ENCODE assay signal across 10 cellular contexts in the genomic region with DNA sequence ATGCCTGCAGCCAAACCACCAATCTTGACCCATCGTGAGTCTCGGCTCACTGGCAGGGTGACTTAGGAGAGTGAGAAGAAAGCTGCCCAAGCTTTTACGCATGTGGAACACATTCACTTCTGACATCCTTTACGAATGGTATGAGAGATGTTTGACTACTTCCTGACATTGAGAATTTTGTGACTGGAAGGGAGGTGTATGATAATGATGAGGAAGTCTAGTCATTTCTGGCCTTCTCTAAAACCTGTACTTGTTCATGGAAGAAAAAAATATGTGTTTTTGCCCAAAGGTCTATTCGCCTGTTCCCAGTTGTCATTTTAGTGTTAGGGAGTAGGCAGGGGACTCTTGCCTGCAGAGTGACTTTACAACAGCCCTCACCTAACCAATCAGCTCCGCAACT.
A peak's percentile ranks its signal among the peaks of the same experiment; 100 is the strongest.
DNase-seq lines count a peak whose midpoint lies in the region; ATAC-seq and TF ChIP-seq lines count a peak whose summit lies in the region.
"Had no signal": no experiment of that assay in that cellular context is flagged by ENCODE, and none has a peak within 500 bp of the region (broad histone marks: within the 10 kb centered on the region; RNA-seq: fewer than 3 reads in every experiment).

No MANE protein-coding gene starts in this region.

- no peaks in the 10 kb centered on the region for H3K9me3 Mint-ChIP-seq in natural killer cell treated with Interleukin-12 subunit alpha and Interleukin-12 subunit beta and Interleukin-15 and Interleukin-18, amount 100 ng/mL, for 72 hours
- peaks cover 0 to 2% of the 10 kb centered on the region in 2 donors for H3K9me3 Mint-ChIP-seq in natural killer cell

- peaks cover 18 to 20% of the 10 kb centered on the region in 2 donors for H3K4me1 Mint-ChIP-seq in natural killer cell treated with Interleukin-12 subunit alpha and Interleukin-12 subunit beta and Interleukin-15 and Interleukin-18, amount 100 ng/mL, for 72 hours (ENCODE audit: low read depth in 2 of 2)
- H3K4me1 Mint-ChIP-seq in natural killer cell = no peaks in the 10 kb centered on the region

- H3K9me3 ChIP-seq in prostate gland = no peaks in the 10 kb centered on the region

- no peaks in the 10 kb centered on the region for H3K27me3 ChIP-seq in prostate gland (replicated peaks; ENCODE audit: insufficient read depth)

- no peaks in the 10 kb centered on the region for H3K36me3 ChIP-seq in prostate gland

- H3K27me3 Mint-ChIP-seq in natural killer cell treated with Interleukin-12 subunit alpha and Interleukin-12 subunit beta and Interleukin-15 and Interleukin-18, amount 100 ng/mL, for 72 hours = no peaks in the 10 kb centered on the region
- H3K27me3 Mint-ChIP-seq in natural killer cell (ENCODE audit: low read depth in 2 of 2) = no peaks in the 10 kb centered on the region

- H3K4me1 ChIP-seq in prostate gland (replicated peaks) = no peaks in the 10 kb centered on the region

- H3K4me3 ChIP-seq in prostate gland = no peak overlapping the region

- WGBS in prostate gland = 86% methylated on average over 6 of the region's 6 CpGs

- no peak for TF ChIP-seq POLR2A in prostate gland (IDR thresholded peaks at IDR 0.05)

- DNase-seq in natural killer cell treated with Interleukin-12 subunit alpha and Interleukin-12 subunit beta and Interleukin-15 and Interleukin-18, amount 100 ng/mL, for 72 hours (ENCODE audit: low spot score) = no peak
- DNase-seq in natural killer cell = no peak
- no peak for DNase-seq in prostate gland (ENCODE audit: low spot score)
- DNase-seq in NCI-H1417 (lab: John Stamatoyannopoulos, UW) = no peak
- DNase-seq in head of caudate nucleus = no peak
- DNase-seq in NCI-H345 treated with DMSO at 0.1 percent for 48 hours (lab: John Stamatoyannopoulos, UW; ENCODE audit: unreplicated experiment) = no peak
- DNase-seq: glutamatergic neuron, NCI-H345 had no signal

- peak; percentile 71 to 87 for ATAC-seq in natural killer cell treated with Interleukin-12 subunit alpha and Interleukin-12 subunit beta and Interleukin-15 and Interleukin-18, amount 100 ng/mL, for 72 hours
- ATAC-seq in natural killer cell = no peak
- peak; percentile 88 for ATAC-seq in HG02588 (IDR thresholded peaks at IDR 0.05; ENCODE audit: unreplicated experiment)
- ATAC-seq in HG03520 (IDR thresholded peaks at IDR 0.05; ENCODE audit: unreplicated experiment) = peak; percentile 79

- H3K4me3 Mint-ChIP-seq in natural killer cell treated with Interleukin-12 subunit alpha and Interleukin-12 subunit beta and Interleukin-15 and Interleukin-18, amount 100 ng/mL, for 72 hours = peak overlapping the region; percentile 8
- no peak overlapping the region for H3K4me3 Mint-ChIP-seq in natural killer cell

- intact Hi-C loops in natural killer cell (cut with micrococcal nuclease) = no loop called here
- intact Hi-C loops in prostate gland (cut with DNase I) = no loop called here
- intact Hi-C loops in head of caudate nucleus (cut with DNase I) = no loop called here

- H3K36me3 Mint-ChIP-seq in natural killer cell treated with Interleukin-12 subunit alpha and Interleukin-12 subunit beta and Interleukin-15 and Interleukin-18, amount 100 ng/mL, for 72 hours = peaks cover 5% of the 10 kb centered on the region
- no peaks in the 10 kb centered on the region for H3K36me3 Mint-ChIP-seq in natural killer cell

- TF ChIP-seq CTCF in natural killer cell (IDR thresholded peaks at IDR 0.05) (no peak), prostate gland (IDR thresholded peaks at IDR 0.05) (no peak)

- H3K27ac Mint-ChIP-seq in natural killer cell treated with Interleukin-12 subunit alpha and Interleukin-12 subunit beta and Interleukin-15 and Interleukin-18, amount 100 ng/mL, for 72 hours = peak overlapping the region; percentile 36 to 77
- H3K27ac Mint-ChIP-seq in natural killer cell = no peak overlapping the region

- H3K27ac ChIP-seq in prostate gland = no peak overlapping the region

Comparison
In these comparisons a context has a peak if more than half of its experiments do, and no peak if none do; other contexts are left out.
1. ATAC-seq: peak in natural killer cell treated with Interleukin-12 subunit alpha and Interleukin-12 subunit beta and Interleukin-15 and Interleukin-18, amount 100 ng/mL, for 72 hours (2 of 2), HG02588 (single experiment) and HG03520 (single experiment); none in natural killer cell (0 of 3).
2. H3K27ac Mint-ChIP-seq: peak in natural killer cell treated with Interleukin-12 subunit alpha and Interleukin-12 subunit beta and Interleukin-15 and Interleukin-18, amount 100 ng/mL, for 72 hours (2 of 2); none in natural killer cell (0 of 2).